18 cellular contexts compared by ENCODE assay signal in the genomic region with DNA sequence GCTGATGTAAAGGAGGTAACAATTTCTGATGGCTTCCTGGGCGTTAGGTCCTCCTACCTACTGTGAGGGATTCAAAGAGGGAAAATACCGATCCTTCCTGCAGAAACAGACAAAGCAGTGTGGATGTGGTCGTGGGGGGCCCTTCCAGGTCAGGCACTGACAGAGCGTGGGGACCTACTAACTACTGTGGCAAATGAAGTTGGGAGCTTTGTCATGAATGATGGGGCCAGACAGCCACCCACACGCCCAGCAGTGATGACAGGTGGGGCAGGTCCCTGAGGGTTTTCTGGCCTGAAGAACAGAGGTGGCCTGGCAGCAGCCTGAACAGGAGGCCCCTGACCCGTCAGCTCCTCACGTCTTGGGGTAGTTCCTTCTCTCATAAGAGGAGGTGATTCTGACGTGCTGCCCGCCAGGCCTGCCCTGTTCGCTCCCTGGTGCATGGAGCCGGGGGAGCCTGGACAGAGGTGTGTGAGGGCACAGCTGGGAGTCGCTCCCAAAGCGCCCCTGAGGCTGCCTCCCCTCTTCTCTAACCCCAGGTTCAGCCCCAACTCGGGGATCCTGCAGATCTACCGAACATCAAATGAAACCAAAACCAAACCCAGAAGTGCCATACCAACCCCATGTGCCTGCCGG.
"Had no signal": no experiment of that assay in that cellular context is flagged by ENCODE, and none has a peak within 500 bp of the region (broad histone marks: within the 10 kb centered on the region; RNA-seq: fewer than 3 reads in every experiment).

No MANE protein-coding gene starts in this region.

- H2AFZ ChIP-seq: neural progenitor cell had no signal

- H3K9ac ChIP-seq: neural progenitor cell had no signal

- H3K27ac Mint-ChIP-seq: activated T-cell treated with anti-CD3 and anti-CD28 coated beads, Interleukin-2, amount 50 U/mL, for 72 hours; neural progenitor cell; stimulated activated memory B cell treated with anti-CD40 and anti-IgM and Interleukin-4, amounts not matched to agents 10 μg/mL and 1 μg/mL and 100 μg/mL, for 72 hours had no signal

- H3K9me3 Mint-ChIP-seq: activated T-cell treated with anti-CD3 and anti-CD28 coated beads, Interleukin-2, amount 50 U/mL, for 72 hours; neural progenitor cell; stimulated activated memory B cell treated with anti-CD40 and anti-IgM and Interleukin-4, amounts not matched to agents 10 μg/mL and 1 μg/mL and 100 μg/mL, for 72 hours had no signal

- H3K4me2 ChIP-seq: neural progenitor cell had no signal

- H3K27me3 ChIP-seq: thyroid gland had no signal

- H3K27ac ChIP-seq: neural progenitor cell, thyroid gland had no signal

- H3K27me3 Mint-ChIP-seq: stimulated activated memory B cell treated with anti-CD40 and anti-IgM and Interleukin-4, amounts not matched to agents 10 μg/mL and 1 μg/mL and 100 μg/mL, for 72 hours had no signal

- H3K36me3 ChIP-seq: neural progenitor cell, thyroid gland had no signal

- H3K9me3 ChIP-seq: thyroid gland had no signal

- H3K36me3 Mint-ChIP-seq: stimulated activated memory B cell treated with anti-CD40 and anti-IgM and Interleukin-4, amounts not matched to agents 10 μg/mL and 1 μg/mL and 100 μg/mL, for 72 hours had no signal

- DNase-seq: activated CD4-positive, alpha-beta T cell treated with anti-CD3 and anti-CD28 coated beads, Interleukin-2, amount 50 U/mL, for 48 hours; activated CD4-positive, CD25-positive, alpha-beta regulatory T cell treated with anti-CD3 and anti-CD28 coated beads, Interleukin-2, amount 50 U/mL, for 72 hours; activated gamma-delta T cell; activated T-cell treated with anti-CD3 and anti-CD28 coated beads, Interleukin-2, amount 50 U/mL, for 72 hours; hippocampal formation; left ventricle myocardium superior; mesenchymal stem cell; stimulated activated CD4-positive, alpha-beta T cell treated with anti-CD3 and anti-CD28 coated beads, Interleukin-2, amount 100 ng/mL, for 48 hours; T-helper 1 cell; T1000; thyroid gland had no signal

- ATAC-seq: activated T-cell treated with anti-CD3 and anti-CD28 coated beads, Interleukin-2, amount 50 U/mL, for 72 hours; esophagus mucosa; left ventricle myocardium superior; SK-N-SH treated with all-trans-retinoic acid at 6 μM for 48 hours; stimulated activated memory B cell treated with anti-CD40 and anti-IgM and Interleukin-4, amounts not matched to agents 10 μg/mL and 1 μg/mL and 100 μg/mL, for 72 hours had no signal

- H3K4me3 Mint-ChIP-seq: activated T-cell treated with anti-CD3 and anti-CD28 coated beads, Interleukin-2, amount 50 U/mL, for 72 hours; neural progenitor cell; stimulated activated memory B cell treated with anti-CD40 and anti-IgM and Interleukin-4, amounts not matched to agents 10 μg/mL and 1 μg/mL and 100 μg/mL, for 72 hours had no signal

- H3K4me3 ChIP-seq: neural progenitor cell, thyroid gland had no signal

- FAIRE-seq: astrocyte, bronchial epithelial cell, urothelium cell line had no signal
